Comparison of ENCODE assay signal across 11 cellular contexts in the genomic region with DNA sequence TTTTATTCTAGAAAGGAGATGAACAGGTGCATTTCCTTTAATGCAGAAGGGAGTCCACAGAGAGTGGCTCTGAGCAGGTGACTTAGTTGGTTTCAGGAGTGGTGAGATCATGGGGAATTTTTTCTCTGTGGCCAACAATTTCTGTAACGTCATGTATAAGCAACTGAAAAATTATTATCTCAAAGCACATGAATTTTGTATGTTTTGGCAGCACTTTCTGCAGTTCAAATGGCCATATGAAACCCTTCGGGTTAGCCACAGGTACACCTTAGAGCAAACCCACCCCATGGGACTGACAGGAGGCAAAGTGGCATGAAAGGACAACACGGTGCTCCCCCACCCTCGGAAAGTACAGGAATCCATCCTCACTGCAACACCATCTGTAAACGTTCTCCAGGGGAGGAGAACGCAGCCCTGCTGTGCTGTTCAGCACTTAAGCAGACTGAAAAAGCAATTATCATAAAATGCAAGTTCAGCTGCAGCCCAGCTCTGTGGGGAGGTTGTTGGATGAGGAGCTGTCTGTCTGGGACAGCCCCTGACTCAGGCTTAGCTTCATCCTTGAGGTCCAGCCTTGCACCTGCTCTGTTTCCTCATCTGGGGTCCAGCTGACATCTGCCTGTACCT. TPM values are rescaled to one million over a fixed set of nuclear protein-coding genes. Genes with fewer than 3 reads are reported as not detected.
DNase-seq lines count a peak whose midpoint lies in the region; ATAC-seq lines count a peak whose summit lies in the region.
"Had no signal": no experiment of that assay in that cellular context is flagged by ENCODE, and none has a peak within 500 bp of the region (broad histone marks: within the 10 kb centered on the region; RNA-seq: fewer than 3 reads in every experiment).

No MANE protein-coding gene starts in this region.

- ATAC-seq in GM18502 (IDR thresholded peaks at IDR 0.05; ENCODE audit: poor library complexity, unreplicated experiment): peak; percentile 78
- peak; percentile 74 for ATAC-seq in GM19438 (IDR thresholded peaks at IDR 0.05; ENCODE audit: low read depth, unreplicated experiment)
- ATAC-seq in HG02973 (IDR thresholded peaks at IDR 0.05; ENCODE audit: unreplicated experiment): peak; percentile 71
- ATAC-seq: Panc1 had no signal

- DNase-seq in NCI-H345 (lab: John Stamatoyannopoulos, UW) (peak; percentile 42), Ammon's horn (ENCODE audit: low spot score) (no peak), NCI-H510A (lab: John Stamatoyannopoulos, UW) (no peak), A172 (ENCODE audit: low spot score) (no peak)
- DNase-seq in stimulated activated CD4-positive, alpha-beta T cell treated with anti-CD3 and anti-CD28 coated beads, Interleukin-4, amount 100 ng/mL, for 1 hour: no peak
- DNase-seq: activated CD4-positive, alpha-beta memory T cell treated with anti-CD3 and anti-CD28 coated beads for 36 hours; DND-41 had no signal

RNA-seq across cellular contexts. Expression of a gene that starts 55.8 kb away (rescaled TPM):
- not detected in 2 replicates for total RNA-seq in A172 (2014; rRNA removed; shearing (Covaris generic))
- total RNA-seq: activated CD4-positive, alpha-beta memory T cell treated with anti-CD3 and anti-CD28 coated beads for 36 hours had no signal
